ENCODE assay signal across 3 cellular contexts in genomic region chr6:111951439-111952140, GRCh38.
TF ChIP-seq lines count a peak whose summit lies in the region.

No MANE protein-coding gene starts in this region.

TF ChIP-seq in SK-N-SH treated with all-trans-retinoic acid at 6 μM for 48 hours, 23 proteins besides CTCF, POLR2A, EP300 and RAD21:
- TF ChIP-seq PATZ1 (CRISPR knock-in tag; IDR thresholded peaks at IDR 0.05; ENCODE audit: borderline replicate concordance), result no peak
- TF ChIP-seq ISL1 (CRISPR knock-in tag; IDR thresholded peaks at IDR 0.05), result peak; percentile 38; the same call in 1 of the 2 replicates
- TF ChIP-seq TCF4 (CRISPR knock-in tag; IDR thresholded peaks at IDR 0.05; ENCODE audit: borderline replicate concordance), result no peak

TF ChIP-seq in SK-N-SH, 30 proteins besides CTCF, POLR2A, EP300 and RAD21 (continued from another document):
- TF ChIP-seq CHD2 (IDR thresholded peaks at IDR 0.05; ENCODE audit: low read length, partially characterized antibody) (no peak), FOXJ3 (CRISPR knock-in tag; IDR thresholded peaks at IDR 0.05) (no peak), RFX5 (IDR thresholded peaks at IDR 0.05; ENCODE audit: low read length) (no peak), EZH2phosphoT487 (IDR thresholded peaks at IDR 0.05; ENCODE audit: borderline replicate concordance, low read depth) (no peak), FOSL2 (IDR thresholded peaks at IDR 0.05; ENCODE audit: borderline replicate concordance, low read depth) (no peak), ZBTB33 (IDR thresholded peaks at IDR 0.05; ENCODE audit: borderline replicate concordance, low read depth) (no peak), USF2 (IDR thresholded peaks at IDR 0.05; ENCODE audit: borderline replicate concordance, low read depth, low read length) (no peak), JUND (IDR thresholded peaks at IDR 0.05) (no peak), SMC3 (IDR thresholded peaks at IDR 0.05; ENCODE audit: low read depth, low read length) (no peak), TEAD4 (IDR thresholded peaks at IDR 0.05; ENCODE audit: borderline replicate concordance, insufficient read depth) (no peak), NRF1 (IDR thresholded peaks at IDR 0.05; ENCODE audit: low read depth, low read length) (no peak)
TF ChIP-seq in SK-N-SH: peak in this region for 0.

TF ChIP-seq in endothelial cell of umbilical vein, 7 proteins besides CTCF, POLR2A, EP300 and RAD21 (continued from another document):
- TF ChIP-seq MAX (IDR thresholded peaks at IDR 0.05; ENCODE audit: insufficient read depth, insufficient read length), result no peak
- TF ChIP-seq GATA2 (IDR thresholded peaks at IDR 0.05; ENCODE audit: insufficient read depth, insufficient read length, low read depth, low read length), result no peak
- TF ChIP-seq FOS (IDR thresholded peaks at IDR 0.05; ENCODE audit: borderline replicate concordance, insufficient read depth, low read length), result no peak
- TF ChIP-seq EZH2 (IDR thresholded peaks at IDR 0.05; ENCODE audit: borderline replicate concordance, low read depth, low read length, severe bottlenecking), result no peak
- no peak for TF ChIP-seq POLR2AphosphoS5 (IDR thresholded peaks at IDR 0.05; ENCODE audit: insufficient read depth, low read depth, low read length)
